In genomic region chr9:89418882-89419641, GRCh38 we compare ENCODE assay signal across 1 cellular context.
TF ChIP-seq lines count a peak whose summit lies in the region.

No MANE protein-coding gene starts in this region.

TF ChIP-seq in GM12878, 131 proteins besides CTCF, POLR2A, EP300 and RAD21 (continued from another document and continues in another):
- no peak for TF ChIP-seq ZNF592 (IDR thresholded peaks at IDR 0.05)
- no peak for TF ChIP-seq PRDM15 (CRISPR knock-in tag; IDR thresholded peaks at IDR 0.05)
- no peak for TF ChIP-seq JUNB (IDR thresholded peaks at IDR 0.05)
- no peak for TF ChIP-seq PML (IDR thresholded peaks at IDR 0.05; ENCODE audit: low read length)
- TF ChIP-seq POLR2AphosphoS2 (IDR thresholded peaks at IDR 0.05; ENCODE audit: low read depth, low read length) = no peak
- TF ChIP-seq CEBPB (IDR thresholded peaks at IDR 0.05; ENCODE audit: borderline replicate concordance in 1 of 2, low read depth in 2 of 2, low read length in 2 of 2) = no peak
- TF ChIP-seq ATF7 (IDR thresholded peaks at IDR 0.05; ENCODE audit: low read depth) = peak; percentile 41; the same call in 1 of the 2 replicates
- TF ChIP-seq ZNF207 (IDR thresholded peaks at IDR 0.05; ENCODE audit: borderline replicate concordance) = no peak
- TF ChIP-seq ZZZ3 (IDR thresholded peaks at IDR 0.05; ENCODE audit: control insufficient read depth, insufficient read length, low read depth) = no peak
- no peak for TF ChIP-seq BCL3 (IDR thresholded peaks at IDR 0.05; ENCODE audit: borderline replicate concordance, insufficient read depth, low read depth, low read length, poor library complexity, severe bottlenecking)
- peak; percentile 84 for TF ChIP-seq FOXK2 (IDR thresholded peaks at IDR 0.05)
- peak; percentile 36; the same call in 1 of the 2 replicates for TF ChIP-seq NBN (IDR thresholded peaks at IDR 0.05)
- TF ChIP-seq TARDBP (IDR thresholded peaks at IDR 0.05; ENCODE audit: borderline replicate concordance) = no peak
- peak; percentile 43; the same call in 1 of the 2 replicates for TF ChIP-seq IKZF1 (conservative IDR thresholded peaks at IDR 0.05)
- no peak for TF ChIP-seq NKRF (conservative IDR thresholded peaks at IDR 0.05)
- TF ChIP-seq SMAD5 (IDR thresholded peaks at IDR 0.05; ENCODE audit: low read depth) = no peak
- TF ChIP-seq FOS (IDR thresholded peaks at IDR 0.05; ENCODE audit: borderline replicate concordance, extremely low read depth, insufficient read length) = no peak
- TF ChIP-seq RELB (IDR thresholded peaks at IDR 0.05; ENCODE audit: low read depth) = 0 out of 2 replicates have a peak, but pooled peaks have one; percentile 23
- TF ChIP-seq ZBED1 (IDR thresholded peaks at IDR 0.05; ENCODE audit: borderline replicate concordance) = no peak
- no peak for TF ChIP-seq KDM1A (IDR thresholded peaks at IDR 0.05; ENCODE audit: borderline replicate concordance)
- peak; percentile 57; the same call in 1 of the 2 replicates for TF ChIP-seq MXI1 (IDR thresholded peaks at IDR 0.05; ENCODE audit: low read depth, low read length)
- TF ChIP-seq SUPT20H (IDR thresholded peaks at IDR 0.05; ENCODE audit: borderline replicate concordance, control insufficient read depth, low read depth, low read length) = no peak
- TF ChIP-seq TCF7 (IDR thresholded peaks at IDR 0.05; ENCODE audit: borderline replicate concordance) = no peak
- no peak for TF ChIP-seq NFIC (IDR thresholded peaks at IDR 0.05; ENCODE audit: low read depth, low read length)
- TF ChIP-seq YBX1 (IDR thresholded peaks at IDR 0.05) = no peak
- TF ChIP-seq MAX (IDR thresholded peaks at IDR 0.05; ENCODE audit: low read depth, low read length) = peak; percentile 59; the same call in 1 of the 2 replicates
- TF ChIP-seq ZNF24 (IDR thresholded peaks at IDR 0.05) = no peak
- TF ChIP-seq JUND (IDR thresholded peaks at IDR 0.05; ENCODE audit: low read depth, low read length) = peak; percentile 55; the same call in 1 of the 2 replicates
- no peak for TF ChIP-seq CBX3 (IDR thresholded peaks at IDR 0.05; ENCODE audit: borderline replicate concordance, low read depth)
- no peak for TF ChIP-seq KLF5 (IDR thresholded peaks at IDR 0.05; ENCODE audit: partially characterized antibody)
- no peak for TF ChIP-seq SMAD1 (IDR thresholded peaks at IDR 0.05; ENCODE audit: low read depth, partially characterized antibody)
- TF ChIP-seq NR2F1 (conservative IDR thresholded peaks at IDR 0.05) = peak; percentile 73
- TF ChIP-seq REST (IDR thresholded peaks at IDR 0.05; ENCODE audit: low read depth, low read length) = no peak
- no peak for TF ChIP-seq ZNF622 (IDR thresholded peaks at IDR 0.05)
- no peak for TF ChIP-seq IKZF2 (IDR thresholded peaks at IDR 0.05)
- no peak for TF ChIP-seq PAX8 (IDR thresholded peaks at IDR 0.05)
- TF ChIP-seq CHD4 (IDR thresholded peaks at IDR 0.05) = no peak
- TF ChIP-seq FOXM1 (IDR thresholded peaks at IDR 0.05; ENCODE audit: low read depth, low read length) = no peak
- no peak for TF ChIP-seq NFXL1 (IDR thresholded peaks at IDR 0.05; ENCODE audit: borderline replicate concordance)
- no peak for TF ChIP-seq ZBTB4 (CRISPR knock-in tag; IDR thresholded peaks at IDR 0.05)
- TF ChIP-seq SRF (IDR thresholded peaks at IDR 0.05; ENCODE audit: low read depth in 2 of 2, low read length in 2 of 2) = 0 out of 4 replicates have a peak, but pooled peaks of 1 of the 2 experiments have one; percentile 13
- no peak for TF ChIP-seq NRF1 (conservative IDR thresholded peaks at IDR 0.05; ENCODE audit: low read depth, low read length)
- no peak for TF ChIP-seq ZNF274 (IDR thresholded peaks at IDR 0.05; ENCODE audit: insufficient read depth, insufficient read length)
- no peak for TF ChIP-seq HDGF (IDR thresholded peaks at IDR 0.05)
- TF ChIP-seq ETV6 (conservative IDR thresholded peaks at IDR 0.05 in 1 of 2, IDR thresholded peaks at IDR 0.05 in 1 of 2; ENCODE audit: borderline replicate concordance in 1 of 2, low read depth in 1 of 2) = no peak
- TF ChIP-seq EED (IDR thresholded peaks at IDR 0.05; ENCODE audit: low read depth) = no peak
